ENCODE assay signal across 8 cellular contexts in genomic region chr9:136808075-136808780, GRCh38. TPM values are rescaled to one million over a fixed set of nuclear protein-coding genes. Genes with fewer than 3 reads are reported as not detected.
DNase-seq lines count a peak whose midpoint lies in the region; ATAC-seq and TF ChIP-seq lines count a peak whose summit lies in the region.

No MANE protein-coding gene starts in this region.

- peaks cover 20% of the 10 kb centered on the region for H3K4me1 Mint-ChIP-seq in endodermal cell

- H3K9me3 ChIP-seq in endodermal cell (ENCODE audit: control insufficient read depth, low read length) (no peaks in the 10 kb centered on the region), muscle layer of colon (ENCODE audit: low read length) (no peaks in the 10 kb centered on the region), tibial artery (no peaks in the 10 kb centered on the region)

- H3K4me1 ChIP-seq in endodermal cell (ENCODE audit: control insufficient read depth, insufficient read depth, low read length) (peaks cover 5% of the 10 kb centered on the region), muscle layer of colon (ENCODE audit: insufficient read depth, low read length) (peaks cover 36% of the 10 kb centered on the region), tibial artery (peaks cover 0 to 52% (median 26%) of the 10 kb centered on the region in 4 donors)

- intact Hi-C loops in tibial artery (cut with DNase I; ENCODE audit: low total_unique reads), result loop anchor here (5.0 kb wide), 1 partner anchor 34 kb away; the partner anchor contains the start of gene AJM1

- H3K27ac Mint-ChIP-seq in endodermal cell, result peak overlapping the region; percentile 84

- H3K27me3 Mint-ChIP-seq in endodermal cell (ENCODE audit: insufficient read depth), result peaks cover 11% of the 10 kb centered on the region

- H3K4me3 Mint-ChIP-seq in endodermal cell, result peak overlapping the region; percentile 70

- TF ChIP-seq CTCF in endodermal cell (conservative IDR thresholded peaks at IDR 0.05) (peak; percentile 14), tibial artery (IDR thresholded peaks at IDR 0.05) (no peak)

- WGBS in endodermal cell (ENCODE audit: insufficient coverage in 1 of 2, insufficient read length in 1 of 2), 2 experiments, result 0% methylated on average over 13 to 93 of the region's 93 CpGs

- H3K36me3 ChIP-seq in endodermal cell (ENCODE audit: control insufficient read depth, insufficient read depth, low read length) (peaks cover 47% of the 10 kb centered on the region), muscle layer of colon (ENCODE audit: insufficient read depth, low read length) (peaks cover 8% of the 10 kb centered on the region), tibial artery (peaks cover 0 to 23% (median 6%) of the 10 kb centered on the region in 3 donors)

- H3K9me3 Mint-ChIP-seq in endodermal cell, result no peaks in the 10 kb centered on the region

- H3K36me3 Mint-ChIP-seq in endodermal cell (ENCODE audit: low read depth), result peaks cover 56% of the 10 kb centered on the region

- H3K27me3 ChIP-seq in endodermal cell (ENCODE audit: control insufficient read depth, insufficient read depth, low read length, poor library complexity, severe bottlenecking) (no peaks in the 10 kb centered on the region), muscle layer of colon (ENCODE audit: control insufficient read depth in 1 of 2, insufficient read depth in 2 of 2, low read length in 2 of 2) (no peaks in the 10 kb centered on the region), tibial artery (peaks cover 0 to 4% of the 10 kb centered on the region in 2 donors)

- no peak overlapping the region for H3K27ac ChIP-seq in endodermal cell (ENCODE audit: low read depth, low read length)
- H3K27ac ChIP-seq in muscle layer of colon (ENCODE audit: low read depth, low read length), result peak overlapping the region; percentile 80
- H3K27ac ChIP-seq in tibial artery, result peak overlapping the region; percentile 69 to 83

- peak; percentile 37 for DNase-seq in AG20443 (ENCODE audit: low spot score)
- DNase-seq in activated CD4-positive, alpha-beta T cell treated with anti-CD3 and anti-CD28 coated beads, Interleukin-2, amount 50 U/mL, for 1 hour, result peak; percentile 49
- DNase-seq in endodermal cell, result no peak
- DNase-seq in tibial artery, result no peak
- DNase-seq in NCI-H2227 (lab: John Stamatoyannopoulos, UW; ENCODE audit: unreplicated experiment), result no peak

- ATAC-seq in GM19397 (IDR thresholded peaks at IDR 0.05; ENCODE audit: unreplicated experiment), result peak; percentile 34
- ATAC-seq in HG03457 (IDR thresholded peaks at IDR 0.05; ENCODE audit: unreplicated experiment), result peak; percentile 25

- peak overlapping the region; percentile 92 for H3K4me3 ChIP-seq in endodermal cell (ENCODE audit: low read length)
- H3K4me3 ChIP-seq in muscle layer of colon (ENCODE audit: low read depth in 1 of 2, low read length in 2 of 2), result peak overlapping the region; percentile 60 to 99
- peak overlapping the region; percentile 94 to 99 for H3K4me3 ChIP-seq in tibial artery

- peak overlapping the region; percentile 74 for H3K9ac ChIP-seq in endodermal cell (ENCODE audit: extremely low read depth, low read length, poor library complexity, severe bottlenecking)
- peak overlapping the region; percentile 44 for H3K9ac ChIP-seq in muscle layer of colon (ENCODE audit: low read length)

RNA-seq across cellular contexts. Expression of gene RABL6, which starts 0.5 kb away (rescaled TPM):
- 100 to 1,000 TPM; 159 to 206 TPM for total RNA-seq in endodermal cell
- 128 TPM for polyA plus RNA-seq in endodermal cell (2013, experiment 1 of 2)
- polyA plus RNA-seq in endodermal cell (2013, experiment 2 of 2), result 116 TPM

RNA-seq across cellular contexts. Expression of gene CCDC183, which starts 12.1 kb away (rescaled TPM):
- 10 to 100 TPM; 10.9 to 13.4 TPM for total RNA-seq in endodermal cell
- polyA plus RNA-seq in endodermal cell (2013, experiment 1 of 2), result 4.6 TPM
- polyA plus RNA-seq in endodermal cell (2013, experiment 2 of 2), result 5.1 TPM

RNA-seq across cellular contexts. Expression of gene TMEM141, which starts 17.1 kb away (rescaled TPM):
- 100 to 1,000 TPM; 215 to 339 TPM for total RNA-seq in endodermal cell
- 60.9 TPM for polyA plus RNA-seq in endodermal cell (2013, experiment 1 of 2)
- 57.1 TPM for polyA plus RNA-seq in endodermal cell (2013, experiment 2 of 2)

RNA-seq across cellular contexts. Expression of gene AJM1, which starts 34.0 kb away (rescaled TPM):
- total RNA-seq in endodermal cell, result 1 to 10 TPM; 1.4 to 3.5 TPM
- polyA plus RNA-seq in endodermal cell (2013, experiment 1 of 2), result 1.9 TPM
- polyA plus RNA-seq in endodermal cell (2013, experiment 2 of 2), result 1.7 TPM

RNA-seq across cellular contexts. Expression of gene PHPT1, which starts 41.0 kb away (rescaled TPM):
- total RNA-seq in endodermal cell, result 100 to 1,000 TPM; 107 to 122 TPM
- polyA plus RNA-seq in endodermal cell (2013, experiment 1 of 2), result 171 TPM
- 174 TPM for polyA plus RNA-seq in endodermal cell (2013, experiment 2 of 2)

Comparison
In these comparisons a context has a peak if more than half of its experiments do, and no peak if none do; other contexts are left out.
1. DNase-seq: peak in AG20443 (single experiment) and activated CD4-positive, alpha-beta T cell treated with anti-CD3 and anti-CD28 coated beads, Interleukin-2, amount 50 U/mL, for 1 hour (single experiment); none in endodermal cell (single experiment), tibial artery (0 of 2) and NCI-H2227 (single experiment).
2. Peak in every context shown above with its lines, with median percentiles within 50 percentile points of each other: H3K4me3 ChIP-seq.